14 cellular contexts compared by ENCODE assay signal in genomic region chr14:45679852-45680251, GRCh38.
DNase-seq lines count a peak whose midpoint lies in the region; TF ChIP-seq lines count a peak whose summit lies in the region.
"Had no signal": no experiment of that assay in that cellular context is flagged by ENCODE, and none has a peak within 500 bp of the region (broad histone marks: within the 10 kb centered on the region; RNA-seq: fewer than 3 reads in every experiment).

No MANE protein-coding gene starts in this region.

- no peak overlapping the region for H3K23ac ChIP-seq in mesenchymal stem cell (ENCODE audit: low read length in 2 of 2)

- H2AFZ ChIP-seq in mesenchymal stem cell (ENCODE audit: low read depth, low read length), result no peak overlapping the region

- no peak overlapping the region for H2BK5ac ChIP-seq in mesenchymal stem cell (ENCODE audit: low read depth, low read length, poor library complexity, severe bottlenecking)

- TF ChIP-seq CTCF in BJ (IDR thresholded peaks at IDR 0.05; ENCODE audit: insufficient read depth, low read depth, low read length), result no peak

- DNase-seq in BJ (ENCODE audit: low read depth) (peak; percentile 96), NCI-H226 (peak; percentile 77), dermis blood vessel endothelial cell (peak; percentile 40), mesenchymal stem cell (peak; percentile 71), posterior vena cava (ENCODE audit: low spot score) (no peak), NOMO-1 (lab: John Stamatoyannopoulos, UW; ENCODE audit: unreplicated experiment in 2 of 2) (no peak), NCI-H187 (lab: John Stamatoyannopoulos, UW) (no peak)
- DNase-seq in stimulated activated CD4-positive, alpha-beta T cell treated with anti-CD3 and anti-CD28 coated beads, Interleukin-15, amount 100 ng/mL, for 24 hours, result no peak
- DNase-seq: CD4-positive, CD25-positive, alpha-beta regulatory T cell; colonic mucosa; NCI-H1930; Peyer's patch; WERI-Rb-1 had no signal

- H3K79me1 ChIP-seq in mesenchymal stem cell (replicated peaks; ENCODE audit: low read length, poor library complexity, severe bottlenecking), result no peaks in the 10 kb centered on the region

- no peaks in the 10 kb centered on the region for H3K4me1 ChIP-seq in mesenchymal stem cell (ENCODE audit: control insufficient read depth, insufficient read depth, low read depth, low read length)
- H3K4me1 ChIP-seq: colonic mucosa, Peyer's patch had no signal

- H3K27me3 ChIP-seq in BJ (ENCODE audit: control insufficient read depth, insufficient read depth, low read length) (no peaks in the 10 kb centered on the region), mesenchymal stem cell (ENCODE audit: control insufficient read depth in 1 of 2, insufficient read depth in 1 of 2, low read length in 2 of 2) (no peaks in the 10 kb centered on the region)
- H3K27me3 ChIP-seq: colonic mucosa, Peyer's patch had no signal

- intact Hi-C loops in posterior vena cava (cut with DNase I), result no loop called here

- no peak overlapping the region for H2BK12ac ChIP-seq in mesenchymal stem cell (ENCODE audit: low read length in 2 of 2)

- H3K4me3 ChIP-seq in BJ (ENCODE audit: low read depth, low read length), result no peak overlapping the region
- no peak overlapping the region for H3K4me3 ChIP-seq in mesenchymal stem cell (ENCODE audit: insufficient read depth in 1 of 2, low read depth in 1 of 2, low read length in 2 of 2)
- H3K4me3 ChIP-seq: colonic mucosa, GM12878, Peyer's patch had no signal

- H2AK5ac ChIP-seq in mesenchymal stem cell (ENCODE audit: low read length, severe bottlenecking), result no peak overlapping the region

- H3K27ac ChIP-seq in mesenchymal stem cell (ENCODE audit: low read length, poor library complexity, severe bottlenecking), result peak overlapping the region; percentile 70
- H3K27ac ChIP-seq: colonic mucosa, Peyer's patch, WERI-Rb-1 had no signal

- no peak overlapping the region for H2BK15ac ChIP-seq in mesenchymal stem cell (ENCODE audit: low read depth, poor library complexity, severe bottlenecking)

- no peak overlapping the region for H3K9ac ChIP-seq in mesenchymal stem cell (ENCODE audit: low read length)

- H3K9me3 ChIP-seq in mesenchymal stem cell (ENCODE audit: control insufficient read depth, low read length), result peaks cover 12% of the 10 kb centered on the region
- H3K9me3 ChIP-seq: colonic mucosa, Peyer's patch had no signal

- H2BK120ac ChIP-seq in mesenchymal stem cell (ENCODE audit: low read depth, low read length), result no peak overlapping the region

- no peak overlapping the region for H3K4ac ChIP-seq in mesenchymal stem cell (ENCODE audit: low read depth in 1 of 2, low read length in 2 of 2)

- peak overlapping the region in 1 of 2 experiments; percentile 19 for H3K18ac ChIP-seq in mesenchymal stem cell (ENCODE audit: low read depth in 1 of 2, low read length in 2 of 2)

- H4K91ac ChIP-seq in mesenchymal stem cell (ENCODE audit: low read length), result no peak overlapping the region

- CTCF ChIA-PET in BJ (lab: Yijun Ruan, JAX), result interaction anchor here (0.6 to 0.8 kb wide), 2 partner anchors 16 to 17 kb away, joined by 3 read pairs; no protein-coding TSS in a partner anchor

- H3K36me3 ChIP-seq in BJ (ENCODE audit: control insufficient read depth, insufficient read depth, low read length), result no peaks in the 10 kb centered on the region
- H3K36me3 ChIP-seq in mesenchymal stem cell (ENCODE audit: control insufficient read depth in 1 of 2, insufficient read depth in 2 of 2, low read depth in 1 of 2, low read length in 2 of 2), result no peaks in the 10 kb centered on the region
- H3K36me3 ChIP-seq: colonic mucosa, Peyer's patch, WERI-Rb-1 had no signal

- POLR2A ChIA-PET in BJ (lab: Charles Lee), result interaction anchor here (0.7 kb wide), 1 partner anchor 57 kb away, joined by 6 read pairs; no protein-coding TSS in a partner anchor

- WGBS in mesenchymal stem cell, result 20% methylated on average over 1 of the region's 1 CpG

- H4K8ac ChIP-seq in mesenchymal stem cell (ENCODE audit: low read length), result no peak overlapping the region

- no peak overlapping the region for H3K14ac ChIP-seq in mesenchymal stem cell (ENCODE audit: low read length in 2 of 2)

- no peak overlapping the region for H3K4me2 ChIP-seq in mesenchymal stem cell (ENCODE audit: low read length, poor library complexity, severe bottlenecking)

Comparison
In these comparisons a context has a peak if more than half of its experiments do, and no peak if none do; other contexts are left out.
1. DNase-seq: peak in BJ (single experiment), NCI-H226 (single experiment), dermis blood vessel endothelial cell (single experiment) and mesenchymal stem cell (single experiment); none in posterior vena cava (single experiment), NOMO-1 (0 of 2), NCI-H187 (0 of 2) and stimulated activated CD4-positive, alpha-beta T cell treated with anti-CD3 and anti-CD28 coated beads, Interleukin-15, amount 100 ng/mL, for 24 hours (single experiment).